13 cellular contexts compared by ENCODE assay signal in the genomic region with DNA sequence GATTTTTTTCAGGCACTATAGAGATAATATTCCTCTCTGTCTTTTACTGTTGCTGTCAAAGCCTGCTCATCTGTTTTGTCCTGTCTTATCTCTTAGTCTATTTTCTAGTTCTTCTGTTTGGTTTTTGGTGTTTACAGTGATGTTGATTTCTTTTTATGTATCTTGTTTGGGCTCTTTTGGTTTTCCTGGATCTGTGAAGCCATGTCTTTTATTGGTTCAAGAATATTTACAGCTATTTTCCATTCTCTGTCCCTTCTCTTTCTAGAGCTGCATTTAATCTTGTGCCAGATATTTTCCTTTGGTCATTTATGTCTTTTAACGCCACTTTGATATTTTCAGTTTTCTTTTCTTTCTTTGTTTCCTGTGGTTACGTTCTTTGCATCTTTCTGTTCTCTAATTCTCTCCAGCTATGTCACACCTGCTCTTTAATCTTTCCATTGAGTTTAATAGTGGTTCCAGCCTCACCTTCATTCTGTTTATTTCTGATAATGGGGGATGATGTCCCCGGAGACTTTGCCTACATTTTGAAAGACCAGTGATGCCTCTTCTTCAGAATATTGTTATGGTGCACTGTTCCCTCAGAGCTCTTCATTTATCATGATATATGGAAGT. TPM values are rescaled to one million over a fixed set of nuclear protein-coding genes. Genes with fewer than 3 reads are reported as not detected.
A peak's percentile ranks its signal among the peaks of the same experiment; 100 is the strongest.
DNase-seq lines count a peak whose midpoint lies in the region; ATAC-seq and TF ChIP-seq lines count a peak whose summit lies in the region.
"Had no signal": no experiment of that assay in that cellular context is flagged by ENCODE, and none has a peak within 500 bp of the region (broad histone marks: within the 10 kb centered on the region; RNA-seq: fewer than 3 reads in every experiment).

No MANE protein-coding gene starts in this region.

- H3K9me3 ChIP-seq in gastroesophageal sphincter = peaks cover 0 to 6% (median 0%) of the 10 kb centered on the region in 3 donors

- no peak for TF ChIP-seq CTCF in gastroesophageal sphincter (IDR thresholded peaks at IDR 0.05)

- no peak for TF ChIP-seq POLR2A in gastroesophageal sphincter (IDR thresholded peaks at IDR 0.05)

- CTCF ChIA-PET in T-cell (lab: Charles Lee) = interaction anchor here in 1 of 2 donors (0.6 to 1.0 kb wide), 2 partner anchors 14 to 27 kb away, joined by 3 read pairs; no protein-coding TSS in a partner anchor

- peak overlapping the region; percentile 3 for H3K4me3 Mint-ChIP-seq in activated T-cell treated with anti-CD3 and anti-CD28 coated beads, Interleukin-2, amount 50 U/mL, for 4 hours
- H3K4me3 Mint-ChIP-seq in T-cell = peak overlapping the region in 2 of 3 donors; percentile 35 to 38
- H3K4me3 Mint-ChIP-seq in stimulated activated naive CD8-positive, alpha-beta T cell treated with anti-CD3 and anti-CD28 coated beads, Interleukin-15, Interleukin-2, amounts not matched to agents 100 ng/mL and 50 ng/mL, for 24 hours = peak overlapping the region; percentile 30
- H3K4me3 Mint-ChIP-seq: GM23338 had no signal

- H3K27me3 ChIP-seq in gastroesophageal sphincter = no peaks in the 10 kb centered on the region
- H3K27me3 ChIP-seq: ascending aorta had no signal

- no peak for TF ChIP-seq EP300 in gastroesophageal sphincter (IDR thresholded peaks at IDR 0.05)

- H3K36me3 Mint-ChIP-seq in activated T-cell treated with anti-CD3 and anti-CD28 coated beads, Interleukin-2, amount 50 U/mL, for 4 hours (ENCODE audit: insufficient read depth) = peaks cover 64% of the 10 kb centered on the region
- H3K36me3 Mint-ChIP-seq in T-cell = peaks cover 71% of the 10 kb centered on the region
- H3K36me3 Mint-ChIP-seq in stimulated activated naive CD8-positive, alpha-beta T cell treated with anti-CD3 and anti-CD28 coated beads, Interleukin-15, Interleukin-2, amounts not matched to agents 100 ng/mL and 50 ng/mL, for 24 hours (ENCODE audit: low read depth) = peaks cover 85% of the 10 kb centered on the region

- H3K27ac ChIP-seq in gastroesophageal sphincter = no peak overlapping the region
- H3K27ac ChIP-seq: ascending aorta, skin epidermis had no signal

- no peak for ATAC-seq in activated T-cell treated with anti-CD3 and anti-CD28 coated beads, Interleukin-2, amount 50 U/mL, for 4 hours
- ATAC-seq in HG02571 (IDR thresholded peaks at IDR 0.05; ENCODE audit: unreplicated experiment) = peak; percentile 71
- ATAC-seq in T-cell (replicated peaks in 1 of 4) = no peak
- ATAC-seq in gastroesophageal sphincter = no peak
- ATAC-seq: GM23338 had no signal

- H3K27ac Mint-ChIP-seq in T-cell = peak overlapping the region; percentile 68 to 85
- H3K27ac Mint-ChIP-seq in stimulated activated naive CD8-positive, alpha-beta T cell treated with anti-CD3 and anti-CD28 coated beads, Interleukin-15, Interleukin-2, amounts not matched to agents 100 ng/mL and 50 ng/mL, for 24 hours = peak overlapping the region; percentile 88
- H3K27ac Mint-ChIP-seq: GM23338 had no signal

- H3K36me3 ChIP-seq in gastroesophageal sphincter = peaks cover 0 to 71% of the 10 kb centered on the region in 2 donors

- H3K9me3 Mint-ChIP-seq in activated T-cell treated with anti-CD3 and anti-CD28 coated beads, Interleukin-2, amount 50 U/mL, for 4 hours = peaks cover 12% of the 10 kb centered on the region
- H3K9me3 Mint-ChIP-seq in T-cell = peaks cover 4 to 18% (median 8%) of the 10 kb centered on the region in 3 donors
- peaks cover 12% of the 10 kb centered on the region for H3K9me3 Mint-ChIP-seq in stimulated activated naive CD8-positive, alpha-beta T cell treated with anti-CD3 and anti-CD28 coated beads, Interleukin-15, Interleukin-2, amounts not matched to agents 100 ng/mL and 50 ng/mL, for 24 hours

- 79 to 100% methylated on average over 3 of the region's 3 CpGs for WGBS in gastroesophageal sphincter (ENCODE audit: low coverage in 1 of 2), 2 donors

- no peak for DNase-seq in activated T-cell treated with anti-CD3 and anti-CD28 coated beads, Interleukin-2, amount 50 U/mL, for 4 hours
- no peak for DNase-seq in activated T-cell treated with anti-CD3 and anti-CD28 coated beads for 4 hours
- DNase-seq in T-cell = no peak
- DNase-seq in NCI-H1092 treated with DMSO at 0.1 percent for 48 hours (lab: John Stamatoyannopoulos, UW) = no peak
- no peak for DNase-seq in NCI-H146 treated with DMSO at 0.1 percent for 48 hours (lab: John Stamatoyannopoulos, UW; ENCODE audit: unreplicated experiment)
- DNase-seq: ACHN, NCI-H1930 had no signal

- H3K4me1 Mint-ChIP-seq in activated T-cell treated with anti-CD3 and anti-CD28 coated beads, Interleukin-2, amount 50 U/mL, for 4 hours (ENCODE audit: low read depth) = peaks cover 63% of the 10 kb centered on the region
- H3K4me1 Mint-ChIP-seq in T-cell = peaks cover 66 to 72% (median 66%) of the 10 kb centered on the region in 3 donors
- peaks cover 73% of the 10 kb centered on the region for H3K4me1 Mint-ChIP-seq in stimulated activated naive CD8-positive, alpha-beta T cell treated with anti-CD3 and anti-CD28 coated beads, Interleukin-15, Interleukin-2, amounts not matched to agents 100 ng/mL and 50 ng/mL, for 24 hours (ENCODE audit: low read depth)
- H3K4me1 Mint-ChIP-seq: GM23338 had no signal

- peaks cover 0 to 12% (median 0%) of the 10 kb centered on the region in 3 donors for H3K4me1 ChIP-seq in gastroesophageal sphincter
- H3K4me1 ChIP-seq: ascending aorta had no signal

- H3K4me3 ChIP-seq in gastroesophageal sphincter = no peak overlapping the region
- H3K4me3 ChIP-seq: ascending aorta, GM23338, skin epidermis had no signal

- POLR2A ChIA-PET in T-cell (lab: Charles Lee) = interaction anchor here (0.5 to 1.0 kb wide), 9 partner anchors 12 to 143 kb away, joined by 3 to 12 read pairs (median 3); no protein-coding TSS in a partner anchor

- H3K27me3 Mint-ChIP-seq in activated T-cell treated with anti-CD3 and anti-CD28 coated beads, Interleukin-2, amount 50 U/mL, for 4 hours (ENCODE audit: low read depth) = no peaks in the 10 kb centered on the region
- H3K27me3 Mint-ChIP-seq in T-cell = no peaks in the 10 kb centered on the region
- H3K27me3 Mint-ChIP-seq in stimulated activated naive CD8-positive, alpha-beta T cell treated with anti-CD3 and anti-CD28 coated beads, Interleukin-15, Interleukin-2, amounts not matched to agents 100 ng/mL and 50 ng/mL, for 24 hours = no peaks in the 10 kb centered on the region

RNA-seq across cellular contexts. Expression of a gene that starts 32.0 kb away (rescaled TPM):
- 10 to 100 TPM; 60.4 to 63.5 (median 60.7) TPM for total RNA-seq in activated T-cell treated with anti-CD3 and anti-CD28 coated beads, Interleukin-2, amount 50 U/mL, for 4 hours
- total RNA-seq in T-cell = 100 to 1,000 TPM; 179 to 423 (median 206) TPM
- 10 to 100 TPM; 49.8 to 85.6 (median 68.0) TPM for total RNA-seq in gastroesophageal sphincter
